In genomic region chr21:33412832-33413519, GRCh38 we compare ENCODE assay signal across 10 cellular contexts. TPM values are rescaled to one million over a fixed set of nuclear protein-coding genes. Genes with fewer than 3 reads are reported as not detected.
DNase-seq lines count a peak whose midpoint lies in the region; ATAC-seq and TF ChIP-seq lines count a peak whose summit lies in the region.
"Had no signal": no experiment of that assay in that cellular context is flagged by ENCODE, and none has a peak within 500 bp of the region (broad histone marks: within the 10 kb centered on the region; RNA-seq: fewer than 3 reads in every experiment).

No MANE protein-coding gene starts in this region.

- no peak overlapping the region for H2BK15ac ChIP-seq in mesendoderm (replicated peaks; ENCODE audit: low read depth)

- H3K79me1 ChIP-seq in mesendoderm (ENCODE audit: low read length) = peaks cover 20% of the 10 kb centered on the region

- H2BK120ac ChIP-seq in mesendoderm (ENCODE audit: low read depth, low read length) = no peak overlapping the region

- H3K56ac ChIP-seq in mesendoderm (ENCODE audit: low read length) = no peak overlapping the region

- no peak overlapping the region for H2AK5ac ChIP-seq in mesendoderm (ENCODE audit: low read length)

- H4K8ac ChIP-seq in mesendoderm (ENCODE audit: low read depth, low read length) = no peak overlapping the region

- no peaks in the 10 kb centered on the region for H3K9me3 Mint-ChIP-seq in CD14-positive monocyte

- H3K4me3 Mint-ChIP-seq in CD14-positive monocyte = no peak overlapping the region

- intact Hi-C loops in CD14-positive monocyte (cut with micrococcal nuclease) = no loop called here

- no CpG with 5 or more reads among the region's 9 CpGs for WGBS in mesendoderm (ENCODE audit: extremely low coverage, insufficient coverage, low lambda C conversion rate)

- H3K27me3 Mint-ChIP-seq in CD14-positive monocyte (ENCODE audit: low read depth in 3 of 3) = peaks cover 0 to 2% (median 0%) of the 10 kb centered on the region in 3 donors

- no peak overlapping the region for H3K4ac ChIP-seq in mesendoderm (ENCODE audit: low read depth, low read length)

- H3K4me1 Mint-ChIP-seq in CD14-positive monocyte = peaks cover 53% of the 10 kb centered on the region

- peaks cover 3% of the 10 kb centered on the region for H3K36me3 ChIP-seq in mesendoderm (ENCODE audit: control insufficient read depth, insufficient read depth, low read length)

- H3K4me3 ChIP-seq in mesendoderm (ENCODE audit: low read length) = no peak overlapping the region

- H3K27ac ChIP-seq in mesendoderm (ENCODE audit: low read depth, low read length) = peak overlapping the region; percentile 10

- peak overlapping the region in 6 of 7 donors; percentile 52 to 85 (median 62) for H3K27ac Mint-ChIP-seq in CD14-positive monocyte

- no peak overlapping the region for H3K18ac ChIP-seq in mesendoderm (ENCODE audit: low read length)

- peaks cover 80 to 99% of the 10 kb centered on the region in 2 donors for H3K36me3 Mint-ChIP-seq in CD14-positive monocyte

- H3K79me2 ChIP-seq in mesendoderm (ENCODE audit: control insufficient read depth, insufficient read depth, low read length) = peaks cover 16% of the 10 kb centered on the region

- ATAC-seq in GM19395 (IDR thresholded peaks at IDR 0.05; ENCODE audit: unreplicated experiment) (peak; percentile 63), HG03460 (IDR thresholded peaks at IDR 0.05; ENCODE audit: unreplicated experiment) (no peak)

- H3K23ac ChIP-seq in mesendoderm (ENCODE audit: low read length) = no peak overlapping the region

- no peak overlapping the region for H3K4me2 ChIP-seq in mesendoderm (ENCODE audit: low read length)
- H3K4me2 ChIP-seq: SK-N-SH had no signal

- peaks cover 7% of the 10 kb centered on the region for H3K4me1 ChIP-seq in mesendoderm (ENCODE audit: control insufficient read depth, low read depth, low read length)

- no peak overlapping the region for H2BK5ac ChIP-seq in mesendoderm (ENCODE audit: low read length)

- H3K9ac ChIP-seq in mesendoderm (ENCODE audit: low read length) = no peak overlapping the region
- H3K9ac ChIP-seq: SK-N-SH had no signal

- H4K5ac ChIP-seq in mesendoderm (ENCODE audit: low read length) = no peak overlapping the region

- no peaks in the 10 kb centered on the region for H3K27me3 ChIP-seq in mesendoderm (ENCODE audit: insufficient read depth, low read length, poor library complexity)

- DNase-seq in CD14-positive monocyte (ENCODE audit: low spot score) (no peak), SW480 (ENCODE audit: low spot score) (peak; percentile 97), mesendoderm (peak; percentile 64), HUDEP-2 (lab: John Stamatoyannopoulos, UW; ENCODE audit: unreplicated experiment in 76 of 76) (no peak), NCI-H146 treated with DMSO at 0.1 percent for 48 hours (lab: John Stamatoyannopoulos, UW; ENCODE audit: unreplicated experiment) (no peak), AG20443 (ENCODE audit: low spot score) (no peak)
- DNase-seq: activated T-cell treated with anti-CD3 and anti-CD28 coated beads, Interleukin-2, amount 50 U/mL, for 48 hours; SK-N-SH had no signal

- TF ChIP-seq CTCF in CD14-positive monocyte (IDR thresholded peaks at IDR 0.05) = no peak

RNA-seq across cellular contexts. Expression of gene IFNGR2, which starts 9.8 kb away (rescaled TPM):
- polyA plus RNA-seq in CD14-positive monocyte = 100 to 1,000 TPM; 204 to 324 TPM
- polyA plus RNA-seq in mesendoderm (2013, experiment 1 of 2) = 26.1 TPM
- 27.0 TPM for polyA plus RNA-seq in mesendoderm (2013, experiment 2 of 2)

Comparison
In these comparisons a context has a peak if more than half of its experiments do, and no peak if none do; other contexts are left out.
1. DNase-seq: peak in SW480 (single experiment) and mesendoderm (single experiment); none in CD14-positive monocyte (single experiment), HUDEP-2 (0 of 76), NCI-H146 treated with DMSO at 0.1 percent for 48 hours (single experiment) and AG20443 (single experiment).